ENCODE assay signal across 8 cellular contexts in genomic region chr2:60756097-60757087, GRCh38. TPM values are rescaled to one million over a fixed set of nuclear protein-coding genes. Genes with fewer than 3 reads are reported as not detected.
DNase-seq lines count a peak whose midpoint lies in the region; ATAC-seq and TF ChIP-seq lines count a peak whose summit lies in the region.

Gene PAPOLG, plus strand, starts transcription at chr2:60756268. Its CDS starts 211 bp downstream, at chr2:60756479.

- DNase-seq in NCI-H774 (lab: John Stamatoyannopoulos, UW) (peak; percentile 91), dorsolateral prefrontal cortex (peak; percentile 87 to 96 (median 94)), right lobe of liver (peak; percentile 97)
- DNase-seq in activated CD4-positive, alpha-beta T cell treated with anti-CD3 and anti-CD28 coated beads, Interleukin-2, amount 50 U/mL, for 4 hours: peak; percentile 98 to 99
- peak; percentile 96 to 97 for DNase-seq in stimulated activated CD4-positive, alpha-beta T cell treated with anti-CD3 and anti-CD28 coated beads, Interleukin-4, amount 100 ng/mL, for 4 hours

- no peak for TF ChIP-seq CTCF in C4-2B (conservative IDR thresholded peaks at IDR 0.05)
- peak in 14 of 56 donors; percentile 5 to 43 (median 16) for TF ChIP-seq CTCF in dorsolateral prefrontal cortex (IDR thresholded peaks at IDR 0.05 in 54 of 56, conservative IDR thresholded peaks at IDR 0.05 in 2 of 56; ENCODE audit: low read depth in 1 of 56, partially characterized antibody in 56 of 56)
- no peak for TF ChIP-seq CTCF in right lobe of liver (IDR thresholded peaks at IDR 0.05)

- H3K4me3 ChIP-seq in dorsolateral prefrontal cortex: peak within 1 kb of the TSS; percentile 62 to 99 (median 92)
- peak within 1 kb of the TSS; percentile 80 to 90 (median 84) for H3K4me3 ChIP-seq in right lobe of liver

- peak; percentile 40 for TF ChIP-seq POLR2A in right lobe of liver (IDR thresholded peaks at IDR 0.05)

- no peaks in the 10 kb centered on the region for H3K9me3 ChIP-seq in right lobe of liver

- peaks cover 0 to 11% (median 0%) of the 10 kb centered on the region in 4 donors for H3K4me1 ChIP-seq in right lobe of liver

- intact Hi-C loops in dorsolateral prefrontal cortex (cut with DNase I) (no loop called here), right lobe of liver (cut with DNase I) (no loop called here)

- peak; percentile 97 for ATAC-seq in GM19395 (IDR thresholded peaks at IDR 0.05; ENCODE audit: unreplicated experiment)
- ATAC-seq in HG03565 (IDR thresholded peaks at IDR 0.05; ENCODE audit: unreplicated experiment): peak; percentile 98
- ATAC-seq in right lobe of liver: peak; percentile 99 to 100 (median 100)

- peaks cover 0 to 17% (median 2%) of the 10 kb centered on the region in 4 donors for H3K36me3 ChIP-seq in right lobe of liver

- WGBS in right lobe of liver (ENCODE audit: insufficient coverage, low coverage, low lambda C conversion rate, missing lambda C conversion rate): under 1% methylated on average over 33 of the region's 58 CpGs

- H3K27ac ChIP-seq in C4-2B (peak within 1 kb of the TSS; percentile 82), dorsolateral prefrontal cortex (peak within 1 kb of the TSS; percentile 37 to 96 (median 85)), right lobe of liver (peak within 1 kb of the TSS; percentile 70 to 83 (median 76))

- H3K27me3 ChIP-seq in dorsolateral prefrontal cortex (no peaks in the 10 kb centered on the region), right lobe of liver (no peaks in the 10 kb centered on the region)

RNA-seq across cellular contexts. Expression of gene PAPOLG, which starts in this region (rescaled TPM):
- total RNA-seq in dorsolateral prefrontal cortex: 10 to 100 TPM; 13.2 to 32.0 (median 23.3) TPM
- 1 to 10 TPM; 3.6 to 5.9 (median 4.2) TPM for total RNA-seq in right lobe of liver

Comparison
In these comparisons a context has a peak if more than half of its experiments do, and no peak if none do; other contexts are left out.
1. Peak in every context shown above with its lines: DNase-seq, ATAC-seq, H3K4me3 ChIP-seq and H3K27ac ChIP-seq.